ENCODE assay signal across 1 cellular context in genomic region chr16:86587487-86587886, GRCh38.
TF ChIP-seq lines count a peak whose summit lies in the region.

No MANE protein-coding gene starts in this region.

TF ChIP-seq in HEK293, 187 proteins besides CTCF, POLR2A, EP300 and RAD21:
- 0 out of 2 replicates have a peak, but pooled peaks have one; percentile 35 for TF ChIP-seq ZNF776 (tag by site-specific recombination; IDR thresholded peaks at IDR 0.05; ENCODE audit: borderline replicate concordance)
- no peak for TF ChIP-seq ZNF791 (tag by site-specific recombination; IDR thresholded peaks at IDR 0.05)
- TF ChIP-seq ZNF280C (tag by site-specific recombination; IDR thresholded peaks at IDR 0.05), result peak; percentile 83; the same call in 1 of the 2 replicates
- TF ChIP-seq ZNF112 (tag by site-specific recombination; IDR thresholded peaks at IDR 0.05), result 0 out of 2 replicates have a peak, but pooled peaks have one; percentile 54
- 0 out of 2 replicates have a peak, but pooled peaks have one; percentile 14 for TF ChIP-seq ZNF658 (tag by site-specific recombination; IDR thresholded peaks at IDR 0.05)
- TF ChIP-seq ZNF174 (tag by site-specific recombination; IDR thresholded peaks at IDR 0.05), result no peak
- TF ChIP-seq ZNF148 (tag by site-specific recombination; IDR thresholded peaks at IDR 0.05; ENCODE audit: borderline replicate concordance), result 0 out of 2 replicates have a peak, but pooled peaks have one; percentile 19
- peak; percentile 28; the same call in 1 of the 2 replicates for TF ChIP-seq ZNF488 (tag by site-specific recombination; IDR thresholded peaks at IDR 0.05)
- TF ChIP-seq ZNF398 (tag by site-specific recombination; IDR thresholded peaks at IDR 0.05), result 0 out of 2 replicates have a peak, but pooled peaks have one; percentile 7
